8 cellular contexts compared by ENCODE assay signal in genomic region chr2:201451330-201452057, GRCh38. TPM values are rescaled to one million over a fixed set of nuclear protein-coding genes. Genes with fewer than 3 reads are reported as not detected.
DNase-seq lines count a peak whose midpoint lies in the region; ATAC-seq and TF ChIP-seq lines count a peak whose summit lies in the region.

Gene STRADB, plus strand, starts transcription at chr2:201451740. Its CDS starts 3,101 bp downstream, at chr2:201454841.
Gene TRAK2, minus strand, starts transcription at chr2:201451458. Its CDS starts 30,951 bp downstream, at chr2:201420507.

- no peaks in the 10 kb centered on the region for H3K9me2 ChIP-seq in SU-DHL-6 (replicated peaks; ENCODE audit: insufficient read depth, low read length)

- TF ChIP-seq POLR2A in ovary (IDR thresholded peaks at IDR 0.05) (peak; percentile 58), thyroid gland (IDR thresholded peaks at IDR 0.05) (peak; percentile 65 to 92)

- TF ChIP-seq CTCF in GM12872 (IDR thresholded peaks at IDR 0.05; ENCODE audit: insufficient read depth, low read depth, low read length) (peak; percentile 24; the same call in 1 of the 3 replicates), SU-DHL-6 (IDR thresholded peaks at IDR 0.05; ENCODE audit: insufficient read depth, low read length, poor library complexity, severe bottlenecking) (no peak), ovary (IDR thresholded peaks at IDR 0.05) (peak; percentile 16 to 76 (median 36)), thyroid gland (IDR thresholded peaks at IDR 0.05) (peak in 4 of 6 experiments; percentile 28 to 48 (median 36))

- no peaks in the 10 kb centered on the region for H3K27me3 Mint-ChIP-seq in activated naive CD8-positive, alpha-beta T cell treated with anti-CD3 and anti-CD28 coated beads, Interleukin-2, amount 10 ng/mL, durations not matched to agents 7 days and 5 days

- no peak for TF ChIP-seq EP300 in ovary (IDR thresholded peaks at IDR 0.05)

- intact Hi-C loops in head of caudate nucleus (cut with DNase I) (loop anchor here (5.0 kb wide), 1 partner anchor 331 kb away; the partner anchor contains the start of gene ALS2), ovary (cut with DNase I) (loop anchor here in 1 of 4 donors (5.0 kb wide), 1 partner anchor 39 kb away; no protein-coding TSS in a partner anchor), thyroid gland (cut with DNase I) (loop anchor here (10.0 kb wide), 2 partner anchors 57 to 217 kb away; no protein-coding TSS in a partner anchor)

- POLR2A ChIA-PET in activated naive CD8-positive, alpha-beta T cell treated with anti-CD3 and anti-CD28 coated beads, Interleukin-2, amount 10 ng/mL, durations not matched to agents 7 days and 5 days (lab: Charles Lee) = interaction anchor here (0.5 to 3.3 kb wide), 27 partner anchors 11 to 587 kb away, joined by 3 to 31 read pairs (median 4); partner anchors contain the start of genes ALS2, CASP8, CLK1 and NIF3L1

- H3K4me3 ChIP-seq in SU-DHL-6 (ENCODE audit: insufficient read depth, low read length, poor library complexity, severe bottlenecking) (peak within 1 kb of the TSS; percentile 59), ovary (peak within 1 kb of the TSS; percentile 77), thyroid gland (replicated peaks in 1 of 3) (peak within 1 kb of the TSS; percentile 85 to 93 (median 88))

- ATAC-seq in HG02678 (IDR thresholded peaks at IDR 0.05; ENCODE audit: unreplicated experiment) = peak; percentile 96
- peak; percentile 88 for ATAC-seq in activated naive CD8-positive, alpha-beta T cell treated with anti-CD3 and anti-CD28 coated beads, Interleukin-2, amount 10 ng/mL, durations not matched to agents 7 days and 5 days (ENCODE audit: low read depth)

- H3K4me3 Mint-ChIP-seq in activated naive CD8-positive, alpha-beta T cell treated with anti-CD3 and anti-CD28 coated beads, Interleukin-2, amount 10 ng/mL, durations not matched to agents 7 days and 5 days = peak within 1 kb of the TSS; percentile 88

- no peaks in the 10 kb centered on the region for H4K20me1 ChIP-seq in SU-DHL-6 (ENCODE audit: low read depth, low read length)

- H3K4me2 ChIP-seq in SU-DHL-6 (ENCODE audit: low read depth, low read length, poor library complexity, severe bottlenecking) = peak within 1 kb of the TSS; percentile 69

- H3K36me3 ChIP-seq in SU-DHL-6 (ENCODE audit: low read length) (no peaks in the 10 kb centered on the region), ovary (no peaks in the 10 kb centered on the region), thyroid gland (no peaks in the 10 kb centered on the region)

- H3F3A ChIP-seq in SU-DHL-6 (ENCODE audit: insufficient read depth) = no peaks in the 10 kb centered on the region

- H3K27ac ChIP-seq in SU-DHL-6 (ENCODE audit: low read depth, low read length) = no peak within 1 kb of the TSS; the same call in 1 of the 2 replicates
- H3K27ac ChIP-seq in ovary = peak within 1 kb of the TSS; percentile 64 to 90
- H3K27ac ChIP-seq in thyroid gland = peak within 1 kb of the TSS; percentile 75 to 93 (median 90)

- WGBS in ovary, 3 donors = 0 to 1% (median 0%) methylated on average over 29 to 75 of the region's 75 CpGs
- 0% methylated on average over 2 to 41 of the region's 75 CpGs for WGBS in thyroid gland, 2 donors

- peak within 1 kb of the TSS; percentile 79 for H3K9ac ChIP-seq in SU-DHL-6 (ENCODE audit: low read length)

- peak; percentile 78 for DNase-seq in NCI-H128 (lab: John Stamatoyannopoulos, UW; ENCODE audit: unreplicated experiment)
- peak; percentile 95 for DNase-seq in activated naive CD8-positive, alpha-beta T cell treated with anti-CD3 and anti-CD28 coated beads, Interleukin-2, amount 10 ng/mL, durations not matched to agents 7 days and 5 days
- DNase-seq in head of caudate nucleus = peak; percentile 95 to 99 (median 98)
- peak; percentile 90 to 95 (median 92) for DNase-seq in ovary
- peak; percentile 94 to 95 for DNase-seq in thyroid gland

- peaks cover 7% of the 10 kb centered on the region for H3K36me3 Mint-ChIP-seq in activated naive CD8-positive, alpha-beta T cell treated with anti-CD3 and anti-CD28 coated beads, Interleukin-2, amount 10 ng/mL, durations not matched to agents 7 days and 5 days

- H3K9me3 ChIP-seq in SU-DHL-6 (ENCODE audit: insufficient read depth, low read length) (no peaks in the 10 kb centered on the region), ovary (no peaks in the 10 kb centered on the region), thyroid gland (no peaks in the 10 kb centered on the region)

- no peaks in the 10 kb centered on the region for H3K9me3 Mint-ChIP-seq in activated naive CD8-positive, alpha-beta T cell treated with anti-CD3 and anti-CD28 coated beads, Interleukin-2, amount 10 ng/mL, durations not matched to agents 7 days and 5 days

- peaks cover 5% of the 10 kb centered on the region for H3K4me1 ChIP-seq in ovary (ENCODE audit: insufficient read depth)
- peaks cover 25 to 37% of the 10 kb centered on the region in 2 donors for H3K4me1 ChIP-seq in thyroid gland

- H3K27me3 ChIP-seq in SU-DHL-6 (ENCODE audit: low read length) (no peaks in the 10 kb centered on the region), ovary (no peaks in the 10 kb centered on the region), thyroid gland (no peaks in the 10 kb centered on the region)

- peak within 1 kb of the TSS; percentile 95 for H2AFZ ChIP-seq in SU-DHL-6 (ENCODE audit: low read depth, low read length, severe bottlenecking)

- H3K4me1 Mint-ChIP-seq in activated naive CD8-positive, alpha-beta T cell treated with anti-CD3 and anti-CD28 coated beads, Interleukin-2, amount 10 ng/mL, durations not matched to agents 7 days and 5 days = peaks cover 39% of the 10 kb centered on the region

- peaks cover 5% of the 10 kb centered on the region; the same call in 1 of the 2 replicates for H3K79me2 ChIP-seq in SU-DHL-6 (ENCODE audit: insufficient read depth, low read length)

- peak within 1 kb of the TSS; percentile 94 for H3K27ac Mint-ChIP-seq in activated naive CD8-positive, alpha-beta T cell treated with anti-CD3 and anti-CD28 coated beads, Interleukin-2, amount 10 ng/mL, durations not matched to agents 7 days and 5 days

RNA-seq across cellular contexts. Expression of gene STRADB, which starts in this region (rescaled TPM):
- 10 to 100 TPM; 24.9 to 28.9 TPM for total RNA-seq in activated naive CD8-positive, alpha-beta T cell treated with anti-CD3 and anti-CD28 coated beads, Interleukin-2, amount 10 ng/mL, durations not matched to agents 7 days and 5 days
- total RNA-seq in ovary (10 to 100 TPM; 13.7 to 20.4 (median 16.5) TPM), thyroid gland (10 to 100 TPM; 25.6 to 41.9 (median 31.4) TPM)
- polyA plus RNA-seq in ovary = 10 to 100 TPM; 11.7 to 33.3 TPM

RNA-seq across cellular contexts. Expression of gene TRAK2, which starts in this region (rescaled TPM):
- total RNA-seq in activated naive CD8-positive, alpha-beta T cell treated with anti-CD3 and anti-CD28 coated beads, Interleukin-2, amount 10 ng/mL, durations not matched to agents 7 days and 5 days = 10 to 100 TPM; 43.1 to 48.8 TPM
- total RNA-seq in ovary (10 to 100 TPM; 14.3 to 33.7 (median 20.2) TPM), thyroid gland (10 to 100 TPM; 71.7 to 89.6 (median 79.7) TPM)
- polyA plus RNA-seq in ovary = 10 to 100 TPM in 1 of 2 donors, 1 to 10 TPM in 1; 8.3 to 25.7 TPM
